ENCODE assay signal across 8 cellular contexts in genomic region chr6:26065952-26066380, GRCh38. TPM values are rescaled to one million over a fixed set of nuclear protein-coding genes. Genes with fewer than 3 reads are reported as not detected.
DNase-seq lines count a peak whose midpoint lies in the region; ATAC-seq and TF ChIP-seq lines count a peak whose summit lies in the region.

No MANE protein-coding gene starts in this region.

- peak; percentile 84 for ATAC-seq in GM19455 (IDR thresholded peaks at IDR 0.05; ENCODE audit: unreplicated experiment)
- ATAC-seq in HG03442 (IDR thresholded peaks at IDR 0.05; ENCODE audit: unreplicated experiment) = peak; percentile 77

- no peaks in the 10 kb centered on the region for H3K9me3 Mint-ChIP-seq in neural progenitor cell

- peaks cover 6% of the 10 kb centered on the region for H3K4me1 Mint-ChIP-seq in neural progenitor cell

- no peaks in the 10 kb centered on the region for H3K9me3 ChIP-seq in neural progenitor cell (ENCODE audit: low read depth)

- H4K20me1 ChIP-seq in neural progenitor cell (ENCODE audit: low read depth) = no peaks in the 10 kb centered on the region

- H3K36me3 Mint-ChIP-seq in neural progenitor cell = no peaks in the 10 kb centered on the region

- no peaks in the 10 kb centered on the region for H3F3A ChIP-seq in neural progenitor cell (ENCODE audit: low read depth)

- no peaks in the 10 kb centered on the region for H3K79me2 ChIP-seq in neural progenitor cell (ENCODE audit: low read depth)

- no peak overlapping the region for H3K27ac Mint-ChIP-seq in neural progenitor cell

- H2AFZ ChIP-seq in neural progenitor cell (replicated peaks) = no peak overlapping the region

- DNase-seq in DMS114 treated with DMSO at 0.1 percent for 48 hours (lab: John Stamatoyannopoulos, UW; ENCODE audit: unreplicated experiment) (peak; percentile 87), NCI-H748 (lab: John Stamatoyannopoulos, UW; ENCODE audit: unreplicated experiment) (peak; percentile 87), activated T-cell treated with anti-CD3 and anti-CD28 coated beads for 4 hours (peak; percentile 36), fibroblast of peridontal ligament (ENCODE audit: extremely low read depth) (peak; percentile 90), neural progenitor cell (ENCODE audit: low spot score) (peak; percentile 78), DMS79 treated with DMSO at 0.1 percent for 48 hours (lab: John Stamatoyannopoulos, UW) (no peak)

- TF ChIP-seq CTCF in neural progenitor cell (IDR thresholded peaks at IDR 0.05) = peak; percentile 86

- H3K9ac ChIP-seq in neural progenitor cell = no peak overlapping the region

- H3K4me3 Mint-ChIP-seq in neural progenitor cell = no peak overlapping the region

- peaks cover 8% of the 10 kb centered on the region for H3K27me3 Mint-ChIP-seq in neural progenitor cell (ENCODE audit: insufficient read depth, low read depth)

- no peaks in the 10 kb centered on the region for H3K4me1 ChIP-seq in neural progenitor cell

- no peak overlapping the region for H3K4me3 ChIP-seq in neural progenitor cell

- no peaks in the 10 kb centered on the region for H3K36me3 ChIP-seq in neural progenitor cell

- H3K4me2 ChIP-seq in neural progenitor cell = no peak overlapping the region

- H3K27me3 ChIP-seq in neural progenitor cell = no peaks in the 10 kb centered on the region

- no peak overlapping the region for H3K27ac ChIP-seq in neural progenitor cell

RNA-seq across cellular contexts. Expression of gene HFE, which starts 21.3 kb away (rescaled TPM):
- total RNA-seq in neural progenitor cell (ENCODE audit: low replicate concordance) = 0.43 and 1.5 TPM in 2 replicates
